8 cellular contexts compared by ENCODE assay signal in the genomic region with DNA sequence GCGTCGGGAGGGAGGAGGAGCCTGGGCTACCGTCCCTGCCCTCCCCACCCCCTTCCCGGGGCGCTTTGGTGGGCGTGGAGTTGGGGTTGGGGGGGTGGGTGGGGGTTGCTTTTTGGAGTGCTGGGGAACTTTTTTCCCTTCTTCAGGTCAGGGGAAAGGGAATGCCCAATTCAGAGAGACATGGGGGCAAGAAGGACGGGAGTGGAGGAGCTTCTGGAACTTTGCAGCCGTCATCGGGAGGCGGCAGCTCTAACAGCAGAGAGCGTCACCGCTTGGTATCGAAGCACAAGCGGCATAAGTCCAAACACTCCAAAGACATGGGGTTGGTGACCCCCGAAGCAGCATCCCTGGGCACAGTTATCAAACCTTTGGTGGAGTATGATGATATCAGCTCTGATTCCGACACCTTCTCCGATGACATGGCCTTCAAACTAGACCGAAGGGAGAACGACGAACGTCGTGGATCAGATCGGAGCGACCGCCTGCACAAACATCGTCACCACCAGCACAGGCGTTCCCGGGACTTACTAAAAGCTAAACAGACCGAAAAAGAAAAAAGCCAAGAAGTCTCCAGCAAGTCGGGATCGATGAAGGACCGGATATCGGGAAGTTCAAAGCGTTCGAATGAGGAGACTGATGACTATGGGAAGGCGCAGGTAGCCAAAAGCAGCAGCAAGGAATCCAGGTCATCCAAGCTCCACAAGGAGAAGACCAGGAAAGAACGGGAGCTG. TPM values are rescaled to one million over a fixed set of nuclear protein-coding genes. Genes with fewer than 3 reads are reported as not detected.
A peak's percentile ranks its signal among the peaks of the same experiment; 100 is the strongest.
DNase-seq lines count a peak whose midpoint lies in the region; ATAC-seq and TF ChIP-seq lines count a peak whose summit lies in the region.

No MANE protein-coding gene starts in this region.

- peak overlapping the region; percentile 37 for H3K18ac ChIP-seq in trophoblast cell (ENCODE audit: low read length)

- no peak overlapping the region for H2BK12ac ChIP-seq in trophoblast cell (ENCODE audit: low read length)

- no peaks in the 10 kb centered on the region for H3K9me3 Mint-ChIP-seq in GM23338

- H3K79me1 ChIP-seq in trophoblast cell (ENCODE audit: low read length), result peaks cover 8% of the 10 kb centered on the region

- peaks cover 3% of the 10 kb centered on the region; the same call in 2 of the 3 replicates for H3K4me1 Mint-ChIP-seq in GM23338

- peak overlapping the region; percentile 100 for H3K9ac ChIP-seq in trophoblast cell (ENCODE audit: low read length)

- in situ Hi-C loops in G401 (cut with HindIII; ENCODE audit: low sequenced_read_pairs), result no loop called here

- no peaks in the 10 kb centered on the region for H3K9me2 ChIP-seq in GM23338 (ENCODE audit: insufficient read depth)

- H2BK5ac ChIP-seq in trophoblast cell (ENCODE audit: low read depth, low read length, poor library complexity), result peak overlapping the region; percentile 60

- TF ChIP-seq CTCF in GM23338 (conservative IDR thresholded peaks at IDR 0.05; ENCODE audit: low read depth in 2 of 2) (no peak), cardiac muscle cell (IDR thresholded peaks at IDR 0.05; ENCODE audit: low read depth, low read length) (no peak)

- H3K4me1 ChIP-seq in GM23338 (ENCODE audit: insufficient read depth) (peaks cover 15% of the 10 kb centered on the region), cardiac muscle cell (ENCODE audit: low read depth) (peaks cover 23% of the 10 kb centered on the region), trophoblast cell (ENCODE audit: control insufficient read depth in 1 of 2, insufficient read depth in 2 of 2, low read length in 2 of 2) (no peaks in the 10 kb centered on the region)

- H3K4me2 ChIP-seq in GM23338 (peak overlapping the region; percentile 100), trophoblast cell (ENCODE audit: low read length) (peak overlapping the region; percentile 99)

- ATAC-seq in GM23338, result peak; percentile 85

- DNase-seq in G401 (ENCODE audit: low spot score) (peak; percentile 46), GM23338 (ENCODE audit: low spot score) (peak; percentile 36), NCI-H460 (ENCODE audit: extremely low read depth, low read depth) (peak; percentile 57), cardiac muscle cell (ENCODE audit: low read depth in 1 of 2, low spot score in 1 of 2) (peak in 1 of 2 donors; percentile 64), trophoblast cell (peak; percentile 29 to 52), NCI-H1105 treated with DMSO at 0.1 percent for 48 hours (lab: John Stamatoyannopoulos, UW) (no peak), NCI-H1048 (lab: John Stamatoyannopoulos, UW) (no peak)
- peak; percentile 47 for DNase-seq in activated naive CD8-positive, alpha-beta T cell treated with anti-CD3 and anti-CD28 coated beads, Interleukin-2, amount 50 U/mL, for 16 hours (ENCODE audit: low read depth, low spot score)

- peaks cover 39% of the 10 kb centered on the region for H4K20me1 ChIP-seq in GM23338 (replicated peaks; ENCODE audit: insufficient read depth)

- H3K27ac Mint-ChIP-seq in GM23338, result peak overlapping the region; percentile 99

- no peaks in the 10 kb centered on the region for H3K9me3 ChIP-seq in cardiac muscle cell (ENCODE audit: low read depth)
- H3K9me3 ChIP-seq in trophoblast cell (ENCODE audit: insufficient read depth, low read depth, low read length), result no peaks in the 10 kb centered on the region

- H3K27me3 Mint-ChIP-seq in GM23338 (ENCODE audit: insufficient read depth, low read depth, poor library complexity), result peaks cover 12% of the 10 kb centered on the region

- H3K36me3 ChIP-seq in GM23338 (ENCODE audit: insufficient read depth) (no peaks in the 10 kb centered on the region), cardiac muscle cell (no peaks in the 10 kb centered on the region), trophoblast cell (ENCODE audit: control insufficient read depth in 1 of 2, insufficient read depth in 2 of 2, low read length in 2 of 2) (no peaks in the 10 kb centered on the region)

- WGBS in trophoblast cell (ENCODE audit: extremely low coverage, insufficient coverage, insufficient read length), result no CpG with 5 or more reads among the region's 37 CpGs

- H3K14ac ChIP-seq in trophoblast cell (ENCODE audit: low read length), result peak overlapping the region; percentile 41

- no peak overlapping the region for H2AFZ ChIP-seq in GM23338
- H2AFZ ChIP-seq in trophoblast cell (ENCODE audit: insufficient read depth, low read length, poor library complexity), result no peak overlapping the region

- H3K23ac ChIP-seq in trophoblast cell (ENCODE audit: low read length), result peak overlapping the region; percentile 88

- H2AK5ac ChIP-seq in trophoblast cell (ENCODE audit: low read length), result peak overlapping the region; percentile 4

- H2BK120ac ChIP-seq in trophoblast cell (ENCODE audit: insufficient read depth, low read length, poor library complexity), result no peak overlapping the region

- H3K79me2 ChIP-seq in GM23338 (replicated peaks; ENCODE audit: insufficient read depth), result peaks cover 52% of the 10 kb centered on the region
- H3K79me2 ChIP-seq in trophoblast cell (ENCODE audit: control insufficient read depth, insufficient read depth, low read length, poor library complexity), result peaks cover 17% of the 10 kb centered on the region

- peaks cover 23% of the 10 kb centered on the region; the same call in 2 of the 3 replicates for H3K36me3 Mint-ChIP-seq in GM23338 (ENCODE audit: low read depth)

- peak overlapping the region; percentile 89 for H3K4me3 Mint-ChIP-seq in GM23338

- H3K27me3 ChIP-seq in GM23338 (ENCODE audit: insufficient read depth), result no peaks in the 10 kb centered on the region
- no peaks in the 10 kb centered on the region for H3K27me3 ChIP-seq in cardiac muscle cell
- H3K27me3 ChIP-seq in trophoblast cell (ENCODE audit: insufficient read depth, low read length), result no peaks in the 10 kb centered on the region

- H3K4me3 ChIP-seq in GM23338, result peak overlapping the region; percentile 98
- peak overlapping the region; percentile 88 for H3K4me3 ChIP-seq in cardiac muscle cell
- H3K4me3 ChIP-seq in trophoblast cell (ENCODE audit: low read depth, low read length), result peak overlapping the region; percentile 96

- H4K12ac ChIP-seq in trophoblast cell (ENCODE audit: low read depth, low read length), result peak overlapping the region; percentile 43

- 0 out of 2 replicates have a peak, but pooled peaks cover 4% of the 10 kb centered on the region for H3F3A ChIP-seq in GM23338 (replicated peaks; ENCODE audit: low read depth)

- H3K4ac ChIP-seq in trophoblast cell (ENCODE audit: low read depth, low read length), result peak overlapping the region; percentile 94

- H3K27ac ChIP-seq in GM23338 (ENCODE audit: low read depth), result peak overlapping the region; percentile 86; the same call in 1 of the 2 replicates
- peak overlapping the region; percentile 98 for H3K27ac ChIP-seq in cardiac muscle cell
- H3K27ac ChIP-seq in trophoblast cell (ENCODE audit: low read depth, low read length), result peak overlapping the region; percentile 96

- peak overlapping the region; percentile 72 for H4K91ac ChIP-seq in trophoblast cell (ENCODE audit: low read depth, low read length)

- H4K8ac ChIP-seq in trophoblast cell (ENCODE audit: low read depth, low read length), result peak overlapping the region; percentile 84

TF ChIP-seq in GM23338, 12 proteins besides CTCF, POLR2A, EP300 and RAD21 (continues in another document):
- no peak for TF ChIP-seq ZNF114 (CRISPR knock-in tag; IDR thresholded peaks at IDR 0.05)
- no peak for TF ChIP-seq NANOG (IDR thresholded peaks at IDR 0.05; ENCODE audit: borderline replicate concordance)
- TF ChIP-seq STAT1 (IDR thresholded peaks at IDR 0.05; ENCODE audit: unreplicated experiment), result no peak
- no peak for TF ChIP-seq CREB1 (CRISPR knock-in tag; IDR thresholded peaks at IDR 0.05; ENCODE audit: low read depth)
- no peak for TF ChIP-seq JUNB (IDR thresholded peaks at IDR 0.05; ENCODE audit: unreplicated experiment)
- TF ChIP-seq, protein P1, sequence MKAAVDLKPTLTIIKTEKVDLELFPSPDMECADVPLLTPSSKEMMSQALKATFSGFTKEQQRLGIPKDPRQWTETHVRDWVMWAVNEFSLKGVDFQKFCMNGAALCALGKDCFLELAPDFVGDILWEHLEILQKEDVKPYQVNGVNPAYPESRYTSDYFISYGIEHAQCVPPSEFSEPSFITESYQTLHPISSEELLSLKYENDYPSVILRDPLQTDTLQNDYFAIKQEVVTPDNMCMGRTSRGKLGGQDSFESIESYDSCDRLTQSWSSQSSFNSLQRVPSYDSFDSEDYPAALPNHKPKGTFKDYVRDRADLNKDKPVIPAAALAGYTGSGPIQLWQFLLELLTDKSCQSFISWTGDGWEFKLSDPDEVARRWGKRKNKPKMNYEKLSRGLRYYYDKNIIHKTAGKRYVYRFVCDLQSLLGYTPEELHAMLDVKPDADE (IDR thresholded peaks at IDR 0.05), result no peak
- TF ChIP-seq EZH2 (IDR thresholded peaks at IDR 0.05; ENCODE audit: low read depth, unreplicated experiment), result no peak

RNA-seq across cellular contexts. Expression of gene CDK12, which starts 0.8 kb away (rescaled TPM):
- total RNA-seq in G401 (2014; rRNA removed; shearing (Covaris generic)), result 19.1 and 28.5 TPM in 2 replicates
- total RNA-seq in GM23338 (2014; rRNA removed; shearing (Covaris generic)), result 55.3 and 57.6 TPM in 2 replicates
- polyA plus RNA-seq in GM23338 (2016; fragmentation: Nextera tagmentation; extraction: Ambion mirVana) (19.3 and 20.9 TPM in 2 replicates), cardiac muscle cell (10.9 and 14.1 TPM in 2 replicates)
- 35.4 and 42.4 TPM in 2 replicates for total RNA-seq in NCI-H460 (2014; rRNA removed; shearing (Covaris generic))
- polyA plus RNA-seq in NCI-H460 (2014; cell fraction: nucleus; rRNA removed), result 31.7 and 37.9 TPM in 2 replicates
- 31.2 and 47.1 TPM in 2 replicates for total RNA-seq in cardiac muscle cell
- 33.7 and 34.2 TPM in 2 replicates for polyA plus RNA-seq in trophoblast cell (2013)

RNA-seq across cellular contexts. Expression of gene MED1, which starts 11.0 kb away (rescaled TPM):
- 22.0 and 22.5 TPM in 2 replicates for total RNA-seq in G401 (2014; rRNA removed; shearing (Covaris generic))
- 32.5 and 42.3 TPM in 2 replicates for total RNA-seq in GM23338 (2014; rRNA removed; shearing (Covaris generic))
- polyA plus RNA-seq in GM23338 (2016; fragmentation: Nextera tagmentation; extraction: Ambion mirVana) (17.9 and 19.0 TPM in 2 replicates), cardiac muscle cell (12.7 and 20.7 TPM in 2 replicates)
- total RNA-seq in NCI-H460 (2014; rRNA removed; shearing (Covaris generic)), result 37.5 and 37.6 TPM in 2 replicates
- 9.7 and 16.1 TPM in 2 replicates for polyA plus RNA-seq in NCI-H460 (2014; cell fraction: nucleus; rRNA removed)
- total RNA-seq in cardiac muscle cell, result 13.2 and 17.6 TPM in 2 replicates
- polyA plus RNA-seq in trophoblast cell (2013), result 32.0 and 33.3 TPM in 2 replicates

Comparison
In these comparisons a context has a peak if more than half of its experiments do, and no peak if none do; other contexts are left out.
1. DNase-seq: peak in G401 (single experiment), GM23338 (single experiment), NCI-H460 (single experiment), activated naive CD8-positive, alpha-beta T cell treated with anti-CD3 and anti-CD28 coated beads, Interleukin-2, amount 50 U/mL, for 16 hours (single experiment) and trophoblast cell (2 of 2); none in NCI-H1105 treated with DMSO at 0.1 percent for 48 hours (single experiment) and NCI-H1048 (single experiment).
2. Peak in every context shown above with its lines, with median percentiles within 50 percentile points of each other: H3K27ac ChIP-seq and H3K4me3 ChIP-seq.